Comparison of ENCODE assay signal across 8 cellular contexts in genomic region chr6:3226422-3227362, GRCh38. TPM values are rescaled to one million over a fixed set of nuclear protein-coding genes. Genes with fewer than 3 reads are reported as not detected.
A peak's percentile ranks its signal among the peaks of the same experiment; 100 is the strongest.
DNase-seq lines count a peak whose midpoint lies in the region; ATAC-seq, FAIRE-seq and TF ChIP-seq lines count a peak whose summit lies in the region.

No MANE protein-coding gene starts in this region.

- CTCF ChIA-PET in AG04449 (lab: Yijun Ruan, JAX) (interaction anchor here (1.0 kb wide), 1 partner anchor 25 kb away, joined by 3 read pairs; no protein-coding TSS in a partner anchor), Panc1 (lab: Charles Lee) (no interaction called here)

- DNase-seq in AG04449 (ENCODE audit: low read depth, low spot score) (no peak), GM12892 (ENCODE audit: insufficient read length) (peak; percentile 56), Panc1 (ENCODE audit: low read depth, low spot score) (no peak), coronary artery (ENCODE audit: low spot score) (no peak), mesendoderm (peak; percentile 81), upper lobe of right lung (peak; percentile 69), A172 (ENCODE audit: low spot score) (no peak), G401 (ENCODE audit: low spot score) (no peak)

- H4K8ac ChIP-seq in mesendoderm (ENCODE audit: low read depth, low read length): no peak overlapping the region

- 0 out of 2 replicates have a peak overlapping the region, but pooled peaks have one; percentile 2 for H3K27ac ChIP-seq in Panc1 (ENCODE audit: low read length)
- H3K27ac ChIP-seq in coronary artery: peak overlapping the region in 1 of 2 donors; percentile 45
- peak overlapping the region; percentile 79 for H3K27ac ChIP-seq in mesendoderm (ENCODE audit: low read depth, low read length)
- no peak overlapping the region for H3K27ac ChIP-seq in upper lobe of right lung

- H3K79me1 ChIP-seq in mesendoderm (ENCODE audit: low read length): no peaks in the 10 kb centered on the region

- in situ Hi-C loops in Panc1 (cut with HindIII; ENCODE audit: low pct_unique_long_range_greater_than_20kb, low sequenced_read_pairs): no loop called here
- in situ Hi-C loops in G401 (cut with HindIII; ENCODE audit: low sequenced_read_pairs): no loop called here

- H3K9me3 ChIP-seq in Panc1 (ENCODE audit: control insufficient read depth, insufficient read depth, low read depth, low read length) (no peaks in the 10 kb centered on the region), upper lobe of right lung (no peaks in the 10 kb centered on the region)

- H3K27me3 ChIP-seq in Panc1 (ENCODE audit: control insufficient read depth, insufficient read depth, low read length) (peaks cover 6% of the 10 kb centered on the region), mesendoderm (ENCODE audit: insufficient read depth, low read length, poor library complexity) (no peaks in the 10 kb centered on the region), upper lobe of right lung (peaks cover 51% of the 10 kb centered on the region)

- H3K4me1 ChIP-seq in Panc1 (ENCODE audit: control insufficient read depth, insufficient read depth, low read length): peaks cover 9% of the 10 kb centered on the region
- no peaks in the 10 kb centered on the region for H3K4me1 ChIP-seq in mesendoderm (ENCODE audit: control insufficient read depth, low read depth, low read length)
- H3K4me1 ChIP-seq in upper lobe of right lung: peaks cover 37% of the 10 kb centered on the region

- no peak for TF ChIP-seq POLR2A in GM12892 (IDR thresholded peaks at IDR 0.05; ENCODE audit: low read depth, low read length)

- H2BK15ac ChIP-seq in mesendoderm (replicated peaks; ENCODE audit: low read depth): no peak overlapping the region

- H3K18ac ChIP-seq in mesendoderm (ENCODE audit: low read length): peak overlapping the region; percentile 34

- H2AK5ac ChIP-seq in mesendoderm (ENCODE audit: low read length): no peak overlapping the region

- POLR2A ChIA-PET in AG04449 (lab: Yijun Ruan, JAX): interaction anchor here (1.0 kb wide), 1 partner anchor 20 kb away, joined by 3 read pairs; no protein-coding TSS in a partner anchor
- POLR2A ChIA-PET in Panc1 (lab: Charles Lee): no interaction called here

- H3K9ac ChIP-seq in mesendoderm (ENCODE audit: low read length): peak overlapping the region; percentile 99

- peaks cover 22% of the 10 kb centered on the region for H3K79me2 ChIP-seq in mesendoderm (ENCODE audit: control insufficient read depth, insufficient read depth, low read length)

- peak overlapping the region; percentile 54 for H2BK5ac ChIP-seq in mesendoderm (ENCODE audit: low read length)

- intact Hi-C loops in Panc1 (cut with micrococcal nuclease; ENCODE audit: unreplicated experiment) (no loop called here), upper lobe of right lung (cut with DNase I) (no loop called here)

- H3K4ac ChIP-seq in mesendoderm (ENCODE audit: low read depth, low read length): peak overlapping the region; percentile 26

- TSS peak; percentile 87 for BruUV-seq in Panc1 (replicated peaks; lab: Mats Ljungman, UMichigan)

- WGBS in mesendoderm (ENCODE audit: extremely low coverage, insufficient coverage, low lambda C conversion rate): no CpG with 5 or more reads among the region's 55 CpGs

- peak; percentile 11 for ATAC-seq in Panc1
- peak; percentile 23 for ATAC-seq in upper lobe of right lung

- peak overlapping the region; percentile 52 for H3K4me3 ChIP-seq in AG04449 (ENCODE audit: low read depth, low read length)
- H3K4me3 ChIP-seq in Panc1 (ENCODE audit: low read depth in 2 of 2, low read length in 2 of 2): peak overlapping the region; percentile 63 to 71
- peak overlapping the region; percentile 78 for H3K4me3 ChIP-seq in coronary artery
- peak overlapping the region; percentile 97 for H3K4me3 ChIP-seq in mesendoderm (ENCODE audit: low read length)
- H3K4me3 ChIP-seq in upper lobe of right lung: peak overlapping the region; percentile 32

- peak overlapping the region; percentile 96 for H3K4me2 ChIP-seq in mesendoderm (ENCODE audit: low read length)

- no peak for TF ChIP-seq CTCF in AG04449 (IDR thresholded peaks at IDR 0.05; ENCODE audit: insufficient read depth, low read length, missing control alignments)
- no peak for TF ChIP-seq CTCF in Panc1 (IDR thresholded peaks at IDR 0.05)
- no peak for TF ChIP-seq CTCF in coronary artery (IDR thresholded peaks at IDR 0.05)
- TF ChIP-seq CTCF in upper lobe of right lung (IDR thresholded peaks at IDR 0.05): no peak

- peak overlapping the region; percentile 91 for H3K23ac ChIP-seq in mesendoderm (ENCODE audit: low read length)

- peak overlapping the region; percentile 99 for H3K56ac ChIP-seq in mesendoderm (ENCODE audit: low read length)

- peak; percentile 61 for FAIRE-seq in GM12892 (lab: Jason Lieb, UNC)

- H4K5ac ChIP-seq in mesendoderm (ENCODE audit: low read length): no peak overlapping the region

- H2BK120ac ChIP-seq in mesendoderm (ENCODE audit: low read depth, low read length): no peak overlapping the region

- no peaks in the 10 kb centered on the region for H3K36me3 ChIP-seq in Panc1 (ENCODE audit: control insufficient read depth, insufficient read depth, low read length)
- H3K36me3 ChIP-seq in mesendoderm (ENCODE audit: control insufficient read depth, insufficient read depth, low read length): peaks cover 2% of the 10 kb centered on the region
- H3K36me3 ChIP-seq in upper lobe of right lung: no peaks in the 10 kb centered on the region

RNA-seq across cellular contexts. Expression of gene TUBB2B, which starts 0.8 kb away (rescaled TPM):
- 39.9 TPM for polyA plus RNA-seq in GM12892 (2012; ENCODE audit: missing spikeins)
- total RNA-seq in Panc1 (2021; ENCODE audit: unreplicated experiment) (22.7 TPM), upper lobe of right lung (0.46 TPM)
- 43.9 TPM for polyA plus RNA-seq in Panc1 (2012; ENCODE audit: insufficient read length)
- 1,328 TPM for polyA plus RNA-seq in mesendoderm (2013, experiment 1 of 2)
- polyA plus RNA-seq in mesendoderm (2013, experiment 2 of 2): 1,392 TPM
- 13.0 and 17.1 TPM in 2 replicates for total RNA-seq in A172 (2014; rRNA removed; shearing (Covaris generic))
- total RNA-seq in G401 (2014; rRNA removed; shearing (Covaris generic)): 31.6 and 39.2 TPM in 2 replicates

RNA-seq across cellular contexts. Expression of gene PSMG4, which starts 32.1 kb away (rescaled TPM):
- 18.9 TPM for polyA plus RNA-seq in GM12892 (2012; ENCODE audit: missing spikeins)
- 27.0 TPM for total RNA-seq in Panc1 (2021; ENCODE audit: unreplicated experiment)
- 56.3 TPM for polyA plus RNA-seq in Panc1 (2012; ENCODE audit: insufficient read length)
- 53.4 TPM for polyA plus RNA-seq in mesendoderm (2013, experiment 1 of 2)
- 51.8 TPM for polyA plus RNA-seq in mesendoderm (2013, experiment 2 of 2)
- 16.9 TPM for total RNA-seq in upper lobe of right lung
- 23.4 and 38.4 TPM in 2 replicates for total RNA-seq in A172 (2014; rRNA removed; shearing (Covaris generic))
- 26.6 and 54.5 TPM in 2 replicates for total RNA-seq in G401 (2014; rRNA removed; shearing (Covaris generic))

Comparison
In these comparisons a context has a peak if more than half of its experiments do, and no peak if none do; other contexts are left out.
1. DNase-seq: peak in GM12892 (single experiment), mesendoderm (single experiment) and upper lobe of right lung (single experiment); none in AG04449 (single experiment), Panc1 (single experiment), coronary artery (single experiment), A172 (single experiment) and G401 (single experiment).
2. H3K4me3 ChIP-seq: peak in every context shown above with its lines; median percentile 97 in mesendoderm; 78 in coronary artery; 67 in Panc1; 52 in AG04449; 32 in upper lobe of right lung.